ENCODE assay signal across 23 cellular contexts in the genomic region with DNA sequence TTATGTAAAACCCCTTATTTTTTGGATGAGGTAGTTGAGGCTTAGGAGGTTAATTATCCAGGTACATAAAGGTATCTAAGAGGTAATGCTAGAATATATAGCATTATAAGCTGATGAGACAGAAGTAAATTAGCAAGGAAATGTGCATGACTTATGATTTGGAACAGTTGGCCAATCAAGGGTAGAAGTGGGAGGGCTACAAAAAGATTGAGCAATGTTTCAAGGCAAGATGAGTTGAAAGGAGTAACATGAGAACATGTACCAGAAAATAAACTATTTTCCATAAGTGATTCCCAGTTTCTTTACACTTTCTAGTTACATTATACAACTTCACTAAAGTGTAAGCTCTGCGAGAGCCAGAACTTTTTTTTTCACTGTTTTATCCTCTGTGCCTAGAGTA.
DNase-seq lines count a peak whose midpoint lies in the region; ATAC-seq, FAIRE-seq and TF ChIP-seq lines count a peak whose summit lies in the region.
"Had no signal": no experiment of that assay in that cellular context is flagged by ENCODE, and none has a peak within 500 bp of the region (broad histone marks: within the 10 kb centered on the region; RNA-seq: fewer than 3 reads in every experiment).

No MANE protein-coding gene starts in this region.

- no peak overlapping the region for H2AFZ ChIP-seq in GM23338
- H2AFZ ChIP-seq: PC-9 had no signal

- no peak for TF ChIP-seq RAD21 in Ishikawa (IDR thresholded peaks at IDR 0.05; ENCODE audit: low read depth)

- no peaks in the 10 kb centered on the region for H3K27me3 ChIP-seq in bronchial epithelial cell (ENCODE audit: control insufficient read depth, insufficient read depth, low read length)
- H3K27me3 ChIP-seq in GM23338 (ENCODE audit: insufficient read depth) = no peaks in the 10 kb centered on the region
- H3K27me3 ChIP-seq: MG63, SJCRH30 had no signal

- DNase-seq in bronchial epithelial cell (ENCODE audit: low read depth) (peak; percentile 18), fibroblast of peridontal ligament (ENCODE audit: extremely low read depth) (peak; percentile 68), skeletal muscle cell (ENCODE audit: low read depth) (peak; percentile 10), NCI-H1417 (lab: John Stamatoyannopoulos, UW) (no peak), GM23338 (ENCODE audit: low spot score) (no peak)
- DNase-seq: C1 segment of cervical spinal cord; CD8-positive, alpha-beta memory T cell; DMS53; EL; MG63; NCI-H1048; NCI-H146; NCI-H2029 treated with DMSO at 0.1 percent for 48 hours; NCI-H2171; NCI-H526; PC-9; SJCRH30 had no signal

- 0 out of 2 replicates have a peak, but pooled peaks cover under 1% of the 10 kb centered on the region for H3K9me2 ChIP-seq in GM23338 (ENCODE audit: insufficient read depth)

- H4K20me1 ChIP-seq in GM23338 (replicated peaks; ENCODE audit: insufficient read depth) = no peaks in the 10 kb centered on the region

- H3K9me3 Mint-ChIP-seq in GM23338 = peaks cover 7% of the 10 kb centered on the region; the same call in 1 of the 3 replicates

- H3K4me2 ChIP-seq in GM23338 = no peak overlapping the region
- H3K4me2 ChIP-seq: A549, PC-9 had no signal

- TF ChIP-seq CTCF in bronchial epithelial cell (IDR thresholded peaks at IDR 0.05; ENCODE audit: insufficient read depth, low read length, severe bottlenecking) (no peak), GM23338 (conservative IDR thresholded peaks at IDR 0.05; ENCODE audit: low read depth in 2 of 2) (no peak)

- no peak overlapping the region for H3K27ac ChIP-seq in GM23338 (ENCODE audit: low read depth)
- H3K27ac ChIP-seq: A549, PC-9, SJCRH30 had no signal

- H3K4me3 ChIP-seq in bronchial epithelial cell (ENCODE audit: low read depth, low read length) = no peak overlapping the region
- H3K4me3 ChIP-seq in skeletal muscle cell (ENCODE audit: low read depth, low read length) = no peak overlapping the region
- H3K4me3 ChIP-seq in GM23338 = no peak overlapping the region
- H3K4me3 ChIP-seq: A549, MG63, PC-9, SJCRH30 had no signal

- TF ChIP-seq EP300 in Ishikawa (IDR thresholded peaks at IDR 0.05; ENCODE audit: borderline replicate concordance) = no peak

- no peaks in the 10 kb centered on the region for H3K36me3 Mint-ChIP-seq in GM23338 (ENCODE audit: low read depth)
- H3K36me3 Mint-ChIP-seq: CD8-positive, alpha-beta memory T cell had no signal

- H3K36me3 ChIP-seq in bronchial epithelial cell (ENCODE audit: control insufficient read depth, insufficient read depth, low read length) (no peaks in the 10 kb centered on the region), GM23338 (ENCODE audit: insufficient read depth) (no peaks in the 10 kb centered on the region)
- H3K36me3 ChIP-seq: MG63, SJCRH30 had no signal

- FAIRE-seq in bronchial epithelial cell (lab: Jason Lieb, UNC) = no peak
- FAIRE-seq: GM12891, GM19239, H1 had no signal

- H3K79me2 ChIP-seq in GM23338 (replicated peaks; ENCODE audit: insufficient read depth) = no peaks in the 10 kb centered on the region

- no peaks in the 10 kb centered on the region for H3K27me3 Mint-ChIP-seq in GM23338 (ENCODE audit: insufficient read depth, low read depth, poor library complexity)
- H3K27me3 Mint-ChIP-seq: CD8-positive, alpha-beta memory T cell had no signal

- H3K27ac Mint-ChIP-seq in GM23338 = no peak overlapping the region
- H3K27ac Mint-ChIP-seq: CD8-positive, alpha-beta memory T cell had no signal

- H3K4me1 ChIP-seq in GM23338 (ENCODE audit: insufficient read depth) = no peaks in the 10 kb centered on the region
- H3K4me1 ChIP-seq: A549, SJCRH30 had no signal

- peaks cover 6% of the 10 kb centered on the region; the same call in 2 of the 3 replicates for H3K4me1 Mint-ChIP-seq in GM23338
- H3K4me1 Mint-ChIP-seq: CD8-positive, alpha-beta memory T cell had no signal

- H3F3A ChIP-seq in GM23338 (replicated peaks; ENCODE audit: low read depth) = no peaks in the 10 kb centered on the region

- no peak for ATAC-seq in HG03175 (IDR thresholded peaks at IDR 0.05; ENCODE audit: unreplicated experiment)
- ATAC-seq in GM23338 = no peak
- ATAC-seq: A549 had no signal

- H3K4me3 Mint-ChIP-seq in GM23338 = no peak overlapping the region
- H3K4me3 Mint-ChIP-seq: CD8-positive, alpha-beta memory T cell had no signal

TF ChIP-seq in Ishikawa, 13 proteins besides CTCF, POLR2A, EP300 and RAD21:
- TF ChIP-seq CEBPB (IDR thresholded peaks at IDR 0.05) (peak; percentile 87), TAF1 (IDR thresholded peaks at IDR 0.05; ENCODE audit: low read depth) (no peak), ZBTB7A (IDR thresholded peaks at IDR 0.05; ENCODE audit: low read depth) (no peak), YY1 (IDR thresholded peaks at IDR 0.05; ENCODE audit: low read depth) (no peak), NFIC (IDR thresholded peaks at IDR 0.05) (no peak)
- TF ChIP-seq, protein P1, sequence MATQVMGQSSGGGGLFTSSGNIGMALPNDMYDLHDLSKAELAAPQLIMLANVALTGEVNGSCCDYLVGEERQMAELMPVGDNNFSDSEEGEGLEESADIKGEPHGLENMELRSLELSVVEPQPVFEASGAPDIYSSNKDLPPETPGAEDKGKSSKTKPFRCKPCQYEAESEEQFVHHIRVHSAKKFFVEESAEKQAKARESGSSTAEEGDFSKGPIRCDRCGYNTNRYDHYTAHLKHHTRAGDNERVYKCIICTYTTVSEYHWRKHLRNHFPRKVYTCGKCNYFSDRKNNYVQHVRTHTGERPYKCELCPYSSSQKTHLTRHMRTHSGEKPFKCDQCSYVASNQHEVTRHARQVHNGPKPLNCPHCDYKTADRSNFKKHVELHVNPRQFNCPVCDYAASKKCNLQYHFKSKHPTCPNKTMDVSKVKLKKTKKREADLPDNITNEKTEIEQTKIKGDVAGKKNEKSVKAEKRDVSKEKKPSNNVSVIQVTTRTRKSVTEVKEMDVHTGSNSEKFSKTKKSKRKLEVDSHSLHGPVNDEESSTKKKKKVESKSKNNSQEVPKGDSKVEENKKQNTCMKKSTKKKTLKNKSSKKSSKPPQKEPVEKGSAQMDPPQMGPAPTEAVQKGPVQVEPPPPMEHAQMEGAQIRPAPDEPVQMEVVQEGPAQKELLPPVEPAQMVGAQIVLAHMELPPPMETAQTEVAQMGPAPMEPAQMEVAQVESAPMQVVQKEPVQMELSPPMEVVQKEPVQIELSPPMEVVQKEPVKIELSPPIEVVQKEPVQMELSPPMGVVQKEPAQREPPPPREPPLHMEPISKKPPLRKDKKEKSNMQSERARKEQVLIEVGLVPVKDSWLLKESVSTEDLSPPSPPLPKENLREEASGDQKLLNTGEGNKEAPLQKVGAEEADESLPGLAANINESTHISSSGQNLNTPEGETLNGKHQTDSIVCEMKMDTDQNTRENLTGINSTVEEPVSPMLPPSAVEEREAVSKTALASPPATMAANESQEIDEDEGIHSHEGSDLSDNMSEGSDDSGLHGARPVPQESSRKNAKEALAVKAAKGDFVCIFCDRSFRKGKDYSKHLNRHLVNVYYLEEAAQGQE (IDR thresholded peaks at IDR 0.05; ENCODE audit: low read depth) = no peak

TF ChIP-seq in GM23338, 12 proteins besides CTCF, POLR2A, EP300 and RAD21 (continues in another document):
- TF ChIP-seq, protein P1 (IDR thresholded peaks at IDR 0.05; ENCODE audit: unreplicated experiment) = no peak
- TF ChIP-seq JUNB (IDR thresholded peaks at IDR 0.05; ENCODE audit: unreplicated experiment) (no peak), POLR2AphosphoS5 (IDR thresholded peaks at IDR 0.05; ENCODE audit: low read depth) (no peak), EZH2phosphoT487 (IDR thresholded peaks at IDR 0.05; ENCODE audit: unreplicated experiment) (no peak), STAT1 (IDR thresholded peaks at IDR 0.05; ENCODE audit: unreplicated experiment) (no peak), ZNF331 (CRISPR knock-in tag; IDR thresholded peaks at IDR 0.05; ENCODE audit: low read depth) (no peak)

Comparison
In these comparisons a context has a peak if more than half of its experiments do, and no peak if none do; other contexts are left out.
1. DNase-seq: peak in bronchial epithelial cell (single experiment), fibroblast of peridontal ligament (single experiment) and skeletal muscle cell (single experiment); none in NCI-H1417 (0 of 3) and GM23338 (single experiment).